ENCODE assay signal across 8 cellular contexts in the genomic region with DNA sequence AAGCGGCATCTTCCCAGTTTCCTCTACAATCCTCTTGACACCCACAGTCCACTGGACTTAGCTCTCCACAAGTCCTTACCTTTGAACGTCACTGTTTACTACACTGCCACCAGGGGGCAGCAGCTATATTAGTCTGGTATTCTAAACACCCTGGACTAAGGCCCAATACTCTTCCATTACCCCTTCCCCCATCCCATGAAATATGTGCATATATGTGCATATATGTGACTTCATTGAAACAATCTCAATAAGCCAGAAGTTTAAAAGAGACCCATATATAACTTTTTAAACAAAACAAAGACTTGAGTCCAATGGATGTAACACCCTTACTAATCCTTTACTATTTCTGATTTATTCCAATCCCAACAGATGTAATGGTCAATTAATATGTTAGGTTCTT. TPM values are rescaled to one million over a fixed set of nuclear protein-coding genes. Genes with fewer than 3 reads are reported as not detected.
DNase-seq lines count a peak whose midpoint lies in the region; TF ChIP-seq lines count a peak whose summit lies in the region.

No MANE protein-coding gene starts in this region.

- no peaks in the 10 kb centered on the region for H4K20me1 ChIP-seq in Loucy (ENCODE audit: insufficient read depth, low read length, poor library complexity, severe bottlenecking)

- no peak overlapping the region for H3K27ac Mint-ChIP-seq in glutamatergic neuron (ENCODE audit: unreplicated experiment)

- H2AFZ ChIP-seq in Loucy (ENCODE audit: low read length) = no peak overlapping the region

- H3K27me3 ChIP-seq in H7 (ENCODE audit: control insufficient read depth, insufficient read depth, low read length) (no peaks in the 10 kb centered on the region), Loucy (ENCODE audit: insufficient read depth, low read length, poor library complexity, severe bottlenecking) (no peaks in the 10 kb centered on the region)

- H3K4me1 Mint-ChIP-seq in glutamatergic neuron (ENCODE audit: low read depth, unreplicated experiment) = no peaks in the 10 kb centered on the region

- intact Hi-C loops in posterior vena cava (cut with DNase I) = no loop called here

- no peaks in the 10 kb centered on the region for H3K4me1 ChIP-seq in Loucy (ENCODE audit: insufficient read depth, low read length, poor library complexity, severe bottlenecking)

- H3K9me3 ChIP-seq in Loucy (ENCODE audit: insufficient read depth, low read depth, low read length) = no peaks in the 10 kb centered on the region

- H3F3A ChIP-seq in Loucy (ENCODE audit: low read depth) = no peaks in the 10 kb centered on the region

- H3K9me2 ChIP-seq in Loucy (replicated peaks; ENCODE audit: low read depth, low read length) = no peaks in the 10 kb centered on the region

- H3K4me3 ChIP-seq in H7 (ENCODE audit: insufficient read depth, low read depth, low read length) (no peak overlapping the region), Loucy (ENCODE audit: low read length, poor library complexity, severe bottlenecking) (no peak overlapping the region)

- DNase-seq in GM04504 (ENCODE audit: low read depth) (peak; percentile 53), H7 (peak; percentile 74), SIG-M5 (lab: John Stamatoyannopoulos, UW) (peak; percentile 19), glutamatergic neuron (peak; percentile 76), pulmonary artery endothelial cell (ENCODE audit: low read depth, low spot score) (peak; percentile 64), posterior vena cava (ENCODE audit: low spot score) (no peak)
- peak; percentile 89 for DNase-seq in activated effector memory CD4-positive, alpha-beta T cell treated with anti-CD3 and anti-CD28 coated beads, Interleukin-2, amount 50 U/mL, for 16 hours

- peaks cover 6% of the 10 kb centered on the region for H3K36me3 Mint-ChIP-seq in glutamatergic neuron (ENCODE audit: unreplicated experiment)

- H3K27me3 Mint-ChIP-seq in glutamatergic neuron (ENCODE audit: unreplicated experiment) = peaks cover 2% of the 10 kb centered on the region

- no peak overlapping the region for H3K9ac ChIP-seq in Loucy (ENCODE audit: low read depth, low read length, poor library complexity, severe bottlenecking)

- H3K79me2 ChIP-seq in Loucy (ENCODE audit: insufficient read depth, low read length) = no peaks in the 10 kb centered on the region

- peak; percentile 91 for TF ChIP-seq CTCF in Loucy (conservative IDR thresholded peaks at IDR 0.05; ENCODE audit: low read length)
- TF ChIP-seq CTCF in glutamatergic neuron (IDR thresholded peaks at IDR 0.05; ENCODE audit: partially characterized antibody, unreplicated experiment) = peak; percentile 89

- H3K4me2 ChIP-seq in Loucy (ENCODE audit: low read depth, low read length, poor library complexity, severe bottlenecking) = no peak overlapping the region

- H3K36me3 ChIP-seq in H7 (replicated peaks; ENCODE audit: control insufficient read depth, insufficient read depth, low read length) (no peaks in the 10 kb centered on the region), Loucy (ENCODE audit: insufficient read depth, low read length) (no peaks in the 10 kb centered on the region)

- peaks cover 3% of the 10 kb centered on the region for H3K9me3 Mint-ChIP-seq in glutamatergic neuron (ENCODE audit: unreplicated experiment)

- no peak overlapping the region for H3K4me3 Mint-ChIP-seq in glutamatergic neuron (ENCODE audit: unreplicated experiment)

RNA-seq across cellular contexts. Expression of a gene that starts 15.5 kb away (rescaled TPM):
- 1.4 and 3.0 TPM in 2 replicates for total RNA-seq in H7 (2014; rRNA removed; shearing (Covaris generic))
- 5.2 TPM for total RNA-seq in glutamatergic neuron (ENCODE audit: unreplicated experiment)
- total RNA-seq in pulmonary artery endothelial cell = 2.3 and 7.6 TPM in 2 replicates
- total RNA-seq in posterior vena cava = 1 to 10 TPM; 4.8 to 5.0 TPM
